ENCODE assay signal across 23 cellular contexts in genomic region chr2:112661656-112662305, GRCh38. TPM values are rescaled to one million over a fixed set of nuclear protein-coding genes. Genes with fewer than 3 reads are reported as not detected.
DNase-seq lines count a peak whose midpoint lies in the region; ATAC-seq, FAIRE-seq and TF ChIP-seq lines count a peak whose summit lies in the region.
"Had no signal": no experiment of that assay in that cellular context is flagged by ENCODE, and none has a peak within 500 bp of the region (broad histone marks: within the 10 kb centered on the region; RNA-seq: fewer than 3 reads in every experiment).

No MANE protein-coding gene starts in this region.

- 36% methylated on average over 8 of the region's 8 CpGs for WGBS in prostate gland

- no peak overlapping the region for H2AFZ ChIP-seq in endothelial cell of umbilical vein (ENCODE audit: low read depth, low read length)

- H3K4me1 ChIP-seq in endothelial cell of umbilical vein (ENCODE audit: control insufficient read depth, extremely low read depth, insufficient read depth, low read length): peaks cover 17% of the 10 kb centered on the region
- no peaks in the 10 kb centered on the region for H3K4me1 ChIP-seq in prostate gland (replicated peaks)
- H3K4me1 ChIP-seq: SJCRH30 had no signal

- H3K9me3 Mint-ChIP-seq in activated T-cell treated with anti-CD3 and anti-CD28 coated beads, Interleukin-2, amount 50 U/mL, for 72 hours: no peaks in the 10 kb centered on the region
- H3K9me3 Mint-ChIP-seq: activated CD4-positive, alpha-beta T cell treated with anti-CD3 and anti-CD28 coated beads, Interleukin-2, amount 10 ng/mL, durations not matched to agents 7 days and 5 days had no signal

- intact Hi-C loops in endothelial cell of umbilical vein (cut with micrococcal nuclease): loop anchor here (5.0 kb wide), 1 partner anchor 34 kb away; no protein-coding TSS in a partner anchor
- intact Hi-C loops in prostate gland (cut with DNase I): no loop called here
- intact Hi-C loops in dorsolateral prefrontal cortex (cut with DNase I): no loop called here

- H3K4me3 ChIP-seq in endothelial cell of umbilical vein (replicated peaks in 1 of 3; ENCODE audit: insufficient read depth in 1 of 3, low read depth in 1 of 3, low read length in 3 of 3) (no peak overlapping the region), prostate gland (no peak overlapping the region), dorsolateral prefrontal cortex (no peak overlapping the region)
- H3K4me3 ChIP-seq: coronary artery, MG63, ovary, SJCRH30 had no signal

- H3K27ac ChIP-seq in endothelial cell of umbilical vein (ENCODE audit: insufficient read depth, low read depth, low read length) (no peak overlapping the region), prostate gland (peak overlapping the region; percentile 47 to 57), dorsolateral prefrontal cortex (peak overlapping the region in 4 of 59 donors; percentile 6 to 44 (median 22))
- H3K27ac ChIP-seq: coronary artery, ovary, SJCRH30 had no signal

- no peaks in the 10 kb centered on the region for H3K27me3 Mint-ChIP-seq in activated T-cell treated with anti-CD3 and anti-CD28 coated beads, Interleukin-2, amount 50 U/mL, for 72 hours (ENCODE audit: low read depth)
- H3K27me3 Mint-ChIP-seq: activated CD4-positive, alpha-beta T cell treated with anti-CD3 and anti-CD28 coated beads, Interleukin-2, amount 10 ng/mL, durations not matched to agents 7 days and 5 days had no signal

- no peak overlapping the region for H3K4me2 ChIP-seq in endothelial cell of umbilical vein (ENCODE audit: insufficient read depth, low read length)

- POLR2A ChIA-PET in endothelial cell of umbilical vein (lab: Charles Lee): no interaction called here

- peaks cover 12 to 46% of the 10 kb centered on the region in 2 donors for H3K36me3 Mint-ChIP-seq in activated T-cell treated with anti-CD3 and anti-CD28 coated beads, Interleukin-2, amount 50 U/mL, for 72 hours (ENCODE audit: insufficient read depth in 2 of 2)

- BruUV-seq in endothelial cell of umbilical vein (replicated peaks; lab: Mats Ljungman, UMichigan): no TSS peak

- CTCF ChIA-PET in endothelial cell of umbilical vein (lab: Charles Lee): interaction anchor here (1.0 to 3.8 kb wide), 3 partner anchors 17 to 36 kb away, joined by 3 to 17 read pairs (median 3); partner anchors contain the start of gene SLC20A1

- no peaks in the 10 kb centered on the region for H3K9me3 ChIP-seq in endothelial cell of umbilical vein (replicated peaks; ENCODE audit: control insufficient read depth, insufficient read depth, low read length)
- H3K9me3 ChIP-seq in prostate gland: no peaks in the 10 kb centered on the region
- H3K9me3 ChIP-seq: MG63, ovary, SJCRH30 had no signal

- no peak overlapping the region for H3K4me3 Mint-ChIP-seq in activated T-cell treated with anti-CD3 and anti-CD28 coated beads, Interleukin-2, amount 50 U/mL, for 72 hours
- H3K4me3 Mint-ChIP-seq: activated CD4-positive, alpha-beta T cell treated with anti-CD3 and anti-CD28 coated beads, Interleukin-2, amount 10 ng/mL, durations not matched to agents 7 days and 5 days had no signal

- TF ChIP-seq POLR2A in endothelial cell of umbilical vein (IDR thresholded peaks at IDR 0.05; ENCODE audit: low read depth, low read length) (no peak), prostate gland (IDR thresholded peaks at IDR 0.05) (no peak)

- dilution Hi-C loops in endothelial cell of umbilical vein (cut with MboI; ENCODE audit: extremely low pct_ligation_motif_present, low sequenced_read_pairs): no loop called here

- H3K4me1 Mint-ChIP-seq in activated T-cell treated with anti-CD3 and anti-CD28 coated beads, Interleukin-2, amount 50 U/mL, for 72 hours (ENCODE audit: low read depth): peaks cover 44% of the 10 kb centered on the region

- H3K36me3 ChIP-seq in endothelial cell of umbilical vein (ENCODE audit: control insufficient read depth in 2 of 2, extremely low read depth in 1 of 2, insufficient read depth in 2 of 2, low read length in 2 of 2): peaks cover 27 to 58% of the 10 kb centered on the region in 2 experiments
- no peaks in the 10 kb centered on the region for H3K36me3 ChIP-seq in prostate gland
- H3K36me3 ChIP-seq: ovary had no signal

- peak overlapping the region; percentile 63 for H3K27ac Mint-ChIP-seq in activated T-cell treated with anti-CD3 and anti-CD28 coated beads, Interleukin-2, amount 50 U/mL, for 72 hours
- H3K27ac Mint-ChIP-seq: activated CD4-positive, alpha-beta T cell treated with anti-CD3 and anti-CD28 coated beads, Interleukin-2, amount 10 ng/mL, durations not matched to agents 7 days and 5 days had no signal

- H4K20me1 ChIP-seq in endothelial cell of umbilical vein (replicated peaks; ENCODE audit: control insufficient read depth, extremely low read depth, insufficient read depth, low read length): no peaks in the 10 kb centered on the region

- no peaks in the 10 kb centered on the region for H3K9me1 ChIP-seq in endothelial cell of umbilical vein (replicated peaks; ENCODE audit: control insufficient read depth, extremely low read depth, insufficient read depth, low read length)

- no peak for ATAC-seq in activated T-cell treated with anti-CD3 and anti-CD28 coated beads, Interleukin-2, amount 50 U/mL, for 72 hours (replicated peaks in 1 of 2)
- no peak for ATAC-seq in HG03571 (IDR thresholded peaks at IDR 0.05; ENCODE audit: unreplicated experiment)
- ATAC-seq: left cardiac atrium had no signal

- peak; percentile 60 for FAIRE-seq in endothelial cell of umbilical vein (lab: Jason Lieb, UNC)

- no peaks in the 10 kb centered on the region for H3K27me3 ChIP-seq in endothelial cell of umbilical vein (ENCODE audit: control insufficient read depth in 2 of 2, insufficient read depth in 2 of 2, low read length in 2 of 2)
- no peaks in the 10 kb centered on the region for H3K27me3 ChIP-seq in prostate gland (replicated peaks; ENCODE audit: insufficient read depth)
- H3K27me3 ChIP-seq in dorsolateral prefrontal cortex: no peaks in the 10 kb centered on the region
- H3K27me3 ChIP-seq: MG63, ovary, SJCRH30 had no signal

- H3K9ac ChIP-seq in endothelial cell of umbilical vein (replicated peaks; ENCODE audit: extremely low read depth, insufficient read depth, low read length): no peak overlapping the region

- TF ChIP-seq CTCF in endothelial cell of umbilical vein (IDR thresholded peaks at IDR 0.05; ENCODE audit: extremely low read depth in 1 of 2, insufficient read depth in 1 of 2, low read depth in 1 of 2, low read length in 2 of 2): no peak
- no peak for TF ChIP-seq CTCF in prostate gland (IDR thresholded peaks at IDR 0.05)
- no peak for TF ChIP-seq CTCF in dorsolateral prefrontal cortex (IDR thresholded peaks at IDR 0.05 in 54 of 56, conservative IDR thresholded peaks at IDR 0.05 in 2 of 56; ENCODE audit: low read depth in 1 of 56, partially characterized antibody in 56 of 56)

- DNase-seq in activated T-cell treated with anti-CD3 and anti-CD28 coated beads, Interleukin-2, amount 50 U/mL, for 72 hours: no peak
- DNase-seq in activated T-cell treated with anti-CD3 and anti-CD28 coated beads for 4 hours: no peak
- peak; percentile 90 for DNase-seq in NCI-H2196 treated with DMSO at 0.1 percent for 48 hours (lab: John Stamatoyannopoulos, UW; ENCODE audit: unreplicated experiment)
- no peak for DNase-seq in endothelial cell of umbilical vein (ENCODE audit: low read depth, low spot score)
- peak; percentile 60 for DNase-seq in prostate gland (ENCODE audit: low spot score)
- DNase-seq in NCI-H345 (lab: John Stamatoyannopoulos, UW): no peak
- DNase-seq in dorsolateral prefrontal cortex: no peak
- DNase-seq: activated CD4-positive, alpha-beta T cell treated with anti-CD3 and anti-CD28 coated beads, Interleukin-2, amount 10 ng/mL, durations not matched to agents 7 days and 5 days; activated T-cell treated with anti-CD3 and anti-CD28 coated beads, Interleukin-2, amount 50 U/mL, for 1 hour; anterior cingulate cortex; GF-D8; hippocampal formation; left cardiac atrium; MG63; NCI-H2171; ovary; SJCRH30; stimulated activated naive CD4-positive, alpha-beta T cell treated with Interleukin-2 at 50 U/mL for 16 hours had no signal

- peaks cover 40% of the 10 kb centered on the region for H3K79me2 ChIP-seq in endothelial cell of umbilical vein (ENCODE audit: control insufficient read depth, insufficient read depth, low read length)

TF ChIP-seq in endothelial cell of umbilical vein, 7 proteins besides CTCF, POLR2A, EP300 and RAD21 (continues in another document):
- TF ChIP-seq POLR2AphosphoS5 (IDR thresholded peaks at IDR 0.05; ENCODE audit: insufficient read depth, low read depth, low read length) (no peak), MYC (IDR thresholded peaks at IDR 0.05; ENCODE audit: low read depth, low read length) (no peak), FOS (IDR thresholded peaks at IDR 0.05; ENCODE audit: borderline replicate concordance, insufficient read depth, low read length) (no peak), GATA2 (IDR thresholded peaks at IDR 0.05; ENCODE audit: insufficient read depth, insufficient read length, low read depth, low read length) (no peak)

RNA-seq across cellular contexts. Expression of gene SLC20A1, which starts 16.0 kb away (rescaled TPM):
- total RNA-seq in activated T-cell treated with anti-CD3 and anti-CD28 coated beads, Interleukin-2, amount 50 U/mL, for 72 hours: 10 to 100 TPM; 54.3 to 66.1 TPM
- 141 and 149 TPM in 2 replicates for total RNA-seq in endothelial cell of umbilical vein
- polyA plus RNA-seq in endothelial cell of umbilical vein: 47.0 and 52.7 TPM in 2 replicates
- 44.5 and 45.5 TPM in 2 replicates for polyA plus RNA-seq in endothelial cell of umbilical vein (2011; cell fraction: cytosol; rRNA removed)
- 146 and 166 TPM in 2 replicates for polyA plus RNA-seq in endothelial cell of umbilical vein (2011; cell fraction: nucleus; rRNA removed)
- 88.7 and 117 TPM in 2 replicates for polyA plus RNA-seq in endothelial cell of umbilical vein (2012)
- 95.5 and 107 TPM in 2 replicates for polyA minus RNA-seq in endothelial cell of umbilical vein
- 25.2 TPM for polyA minus RNA-seq in endothelial cell of umbilical vein (2011; cell fraction: cytosol; rRNA and poly(A)+ RNA removed)
- 82.9 and 138 TPM in 2 replicates for polyA minus RNA-seq in endothelial cell of umbilical vein (2011; cell fraction: nucleus; rRNA and poly(A)+ RNA removed)
- total RNA-seq in prostate gland: 10 to 100 TPM; 10.7 to 34.1 TPM
- total RNA-seq in dorsolateral prefrontal cortex: 10 to 100 TPM; 41.1 to 97.4 (median 66.6) TPM

RNA-seq across cellular contexts. Expression of gene NT5DC4, which starts 59.0 kb away (rescaled TPM):
- total RNA-seq in activated T-cell treated with anti-CD3 and anti-CD28 coated beads, Interleukin-2, amount 50 U/mL, for 72 hours: 1 to 10 TPM in 1 of 2 donors, not detected in 1; 1.2 TPM
- total RNA-seq in endothelial cell of umbilical vein (not detected in 2 replicates), prostate gland (under 1 TPM in 1 of 2 donors, not detected in 1; 0.23 TPM), dorsolateral prefrontal cortex (1 to 10 TPM in 11 of 120 experiments, under 1 TPM in 13, not detected in 96; 0.18 to 4.5 (median 0.84) TPM)
- polyA plus RNA-seq in endothelial cell of umbilical vein: not detected in 2 replicates
- not detected in 2 replicates for polyA plus RNA-seq in endothelial cell of umbilical vein (2011; cell fraction: cytosol; rRNA removed)
- not detected in 2 replicates for polyA plus RNA-seq in endothelial cell of umbilical vein (2011; cell fraction: nucleus; rRNA removed)
- not detected in 2 replicates for polyA plus RNA-seq in endothelial cell of umbilical vein (2012)
- polyA minus RNA-seq in endothelial cell of umbilical vein: not detected in 2 replicates
- not detected for polyA minus RNA-seq in endothelial cell of umbilical vein (2011; cell fraction: cytosol; rRNA and poly(A)+ RNA removed)
- not detected in 2 replicates for polyA minus RNA-seq in endothelial cell of umbilical vein (2011; cell fraction: nucleus; rRNA and poly(A)+ RNA removed)
- total RNA-seq: activated CD4-positive, alpha-beta T cell treated with anti-CD3 and anti-CD28 coated beads, Interleukin-2, amount 10 ng/mL, durations not matched to agents 7 days and 5 days; H4; left cardiac atrium; ovary; SJCRH30; ureter had no signal
- polyA plus RNA-seq: AG04450, ovary had no signal

Comparison
In these comparisons a context has a peak if more than half of its experiments do, and no peak if none do; other contexts are left out.
1. DNase-seq: peak in NCI-H2196 treated with DMSO at 0.1 percent for 48 hours (single experiment) and prostate gland (single experiment); none in activated T-cell treated with anti-CD3 and anti-CD28 coated beads, Interleukin-2, amount 50 U/mL, for 72 hours (0 of 2), activated T-cell treated with anti-CD3 and anti-CD28 coated beads for 4 hours (single experiment), endothelial cell of umbilical vein (single experiment), NCI-H345 (single experiment) and dorsolateral prefrontal cortex (0 of 10).